In genomic region chr4:37822220-37822619, GRCh38 we compare ENCODE assay signal across 17 cellular contexts. TPM values are rescaled to one million over a fixed set of nuclear protein-coding genes. Genes with fewer than 3 reads are reported as not detected.
DNase-seq lines count a peak whose midpoint lies in the region; ATAC-seq, FAIRE-seq and TF ChIP-seq lines count a peak whose summit lies in the region.
"Had no signal": no experiment of that assay in that cellular context is flagged by ENCODE, and none has a peak within 500 bp of the region (broad histone marks: within the 10 kb centered on the region; RNA-seq: fewer than 3 reads in every experiment).

No MANE protein-coding gene starts in this region.

- TF ChIP-seq POLR2A in K562 (conservative IDR thresholded peaks at IDR 0.05), result no peak

- ATAC-seq in K562 (no peak), lower lobe of right lung (peak; percentile 9 to 55), HG02885 (IDR thresholded peaks at IDR 0.05; ENCODE audit: poor library complexity, unreplicated experiment) (no peak)
- ATAC-seq: GM12878 had no signal

- no peak for FAIRE-seq in K562 (lab: Jason Lieb, UNC)
- FAIRE-seq: GM12878, H54, RCC 7860 had no signal

- TF ChIP-seq EP300 in K562 (IDR thresholded peaks at IDR 0.05; ENCODE audit: low read length), result no peak

- H2AFZ ChIP-seq in K562 (ENCODE audit: low read depth, low read length), result peak overlapping the region; percentile 18

- no peak overlapping the region for H3K9ac ChIP-seq in K562 (ENCODE audit: insufficient read depth in 1 of 2, low read depth in 2 of 2, low read length in 2 of 2)

- in situ Hi-C loops in K562 (cut with MboI), result no loop called here

- no peaks in the 10 kb centered on the region for H4K20me1 ChIP-seq in K562 (replicated peaks; ENCODE audit: control insufficient read depth, insufficient read depth, low read length)

- H3K9me3 ChIP-seq in K562 (replicated peaks; ENCODE audit: control insufficient read depth, insufficient read depth, low read depth, low read length) (no peaks in the 10 kb centered on the region), lower lobe of right lung (no peaks in the 10 kb centered on the region)
- H3K9me3 ChIP-seq: tibial nerve had no signal

- H3K79me2 ChIP-seq in K562 (ENCODE audit: control insufficient read depth, insufficient read depth, low read length), result peaks cover 5% of the 10 kb centered on the region

- DNase-seq in NCI-H1417 (lab: John Stamatoyannopoulos, UW) (peak; percentile 51 to 77 (median 69)), NCI-H1417 treated with DMSO at 0.1 percent for 48 hours (lab: John Stamatoyannopoulos, UW) (no peak), NCI-H1105 treated with DMSO at 0.1 percent for 48 hours (lab: John Stamatoyannopoulos, UW) (peak; percentile 68), K562 (ENCODE audit: extremely low read depth in 1 of 4, low spot score in 3 of 4) (no peak), lower lobe of right lung (no peak), caudate nucleus (lab: John Stamatoyannopoulos, UW) (no peak), NCI-H128 (lab: John Stamatoyannopoulos, UW; ENCODE audit: unreplicated experiment) (no peak)
- DNase-seq: 8988T; activated CD4-positive, alpha-beta memory T cell treated with anti-CD3 and anti-CD28 coated beads for 36 hours; mesenchymal stem cell; NCI-H526 treated with DMSO at 0.1 percent for 48 hours; stimulated activated CD4-positive, alpha-beta T cell treated with anti-CD3 and anti-CD28 coated beads, Interleukin-4, amount 100 ng/mL, for 4 hours had no signal

- H3K4me1 ChIP-seq in K562 (replicated peaks in 1 of 2; ENCODE audit: control insufficient read depth in 2 of 2, insufficient read depth in 2 of 2, low read length in 2 of 2) (peaks cover 0 to 14% of the 10 kb centered on the region in 2 experiments; a peak in 3 of 5 replicates), lower lobe of right lung (peaks cover 9% of the 10 kb centered on the region)

- peaks cover 0 to 4% of the 10 kb centered on the region in 2 experiments; a peak in 1 of 5 replicates for H3K27me3 ChIP-seq in K562 (ENCODE audit: control insufficient read depth in 2 of 2, insufficient read depth in 2 of 2, low read length in 2 of 2)
- H3K27me3 ChIP-seq in lower lobe of right lung (ENCODE audit: low read depth), result no peaks in the 10 kb centered on the region
- H3K27me3 ChIP-seq: tibial nerve had no signal

- 9% methylated on average over 4 of the region's 4 CpGs for WGBS in K562 (ENCODE audit: insufficient coverage, low coverage, missing lambda C conversion rate)

- TF ChIP-seq RAD21 in K562 (CRISPR knock-in tag; conservative IDR thresholded peaks at IDR 0.05 in 1 of 2, IDR thresholded peaks at IDR 0.05 in 1 of 2), result no peak

- POLR2A ChIA-PET in K562 (lab: Yijun Ruan, JAX), result no interaction called here

- intact Hi-C loops in K562 (cut with micrococcal nuclease), result no loop called here
- intact Hi-C loops in lower lobe of right lung (cut with DNase I), result no loop called here

- no peaks in the 10 kb centered on the region for H3K9me1 ChIP-seq in K562 (ENCODE audit: control insufficient read depth, insufficient read depth, low read length)

- no peak overlapping the region for H3K4me3 ChIP-seq in K562
- no peak overlapping the region for H3K4me3 ChIP-seq in lower lobe of right lung
- H3K4me3 ChIP-seq: GM12878, tibial nerve had no signal

- no peak overlapping the region for H3K4me2 ChIP-seq in K562 (ENCODE audit: insufficient read depth, low read length)

- H3K27ac ChIP-seq in K562 (ENCODE audit: extremely low read depth, low read depth, low read length) (no peak overlapping the region), lower lobe of right lung (no peak overlapping the region), caudate nucleus (ENCODE audit: low read depth, low read length) (no peak overlapping the region)
- H3K27ac ChIP-seq: tibial nerve had no signal

- H3K36me3 ChIP-seq in K562 (ENCODE audit: control insufficient read depth, insufficient read depth, low read length) (no peaks in the 10 kb centered on the region), lower lobe of right lung (no peaks in the 10 kb centered on the region)
- H3K36me3 ChIP-seq: tibial nerve had no signal

- TF ChIP-seq CTCF in K562 (IDR thresholded peaks at IDR 0.05 in 2 of 3, conservative IDR thresholded peaks at IDR 0.05 in 1 of 3; ENCODE audit: insufficient read depth in 2 of 3, low read depth in 1 of 3, low read length in 3 of 3) (no peak), lower lobe of right lung (IDR thresholded peaks at IDR 0.05) (no peak)

- CTCF ChIA-PET in K562 (lab: Yijun Ruan, JAX; ENCODE audit: low intra/inter-chr PET ratio), result no interaction called here

- BruUV-seq in K562 (replicated peaks; lab: Mats Ljungman, UMichigan), result no TSS peak

TF ChIP-seq in K562, 482 proteins besides CTCF, POLR2A, EP300 and RAD21 (continues in another document):
- peak; percentile 57; the same call in 1 of the 2 replicates for TF ChIP-seq ZNF316 (IDR thresholded peaks at IDR 0.05)
- TF ChIP-seq MAZ (CRISPR knock-in tag; conservative IDR thresholded peaks at IDR 0.05 in 1 of 2, IDR thresholded peaks at IDR 0.05 in 1 of 2), result no peak
- no peak for TF ChIP-seq GTF2F1 (IDR thresholded peaks at IDR 0.05; ENCODE audit: low read depth, low read length)
- no peak for TF ChIP-seq SREBF2 (CRISPR knock-in tag; IDR thresholded peaks at IDR 0.05)
- TF ChIP-seq FOXA1 (IDR thresholded peaks at IDR 0.05; ENCODE audit: borderline replicate concordance), result no peak
- no peak for TF ChIP-seq SIN3A (IDR thresholded peaks at IDR 0.05; ENCODE audit: borderline replicate concordance in 2 of 2, control insufficient read depth in 1 of 2, low read depth in 2 of 2, low read length in 2 of 2)
- no peak for TF ChIP-seq NR3C1 (CRISPR knock-in tag; IDR thresholded peaks at IDR 0.05)
- no peak for TF ChIP-seq TFAP4 (CRISPR knock-in tag; IDR thresholded peaks at IDR 0.05; ENCODE audit: borderline replicate concordance)
- TF ChIP-seq CBX3 (IDR thresholded peaks at IDR 0.05; ENCODE audit: borderline replicate concordance in 1 of 2, low read length in 2 of 2), result no peak
- TF ChIP-seq, protein P1, sequence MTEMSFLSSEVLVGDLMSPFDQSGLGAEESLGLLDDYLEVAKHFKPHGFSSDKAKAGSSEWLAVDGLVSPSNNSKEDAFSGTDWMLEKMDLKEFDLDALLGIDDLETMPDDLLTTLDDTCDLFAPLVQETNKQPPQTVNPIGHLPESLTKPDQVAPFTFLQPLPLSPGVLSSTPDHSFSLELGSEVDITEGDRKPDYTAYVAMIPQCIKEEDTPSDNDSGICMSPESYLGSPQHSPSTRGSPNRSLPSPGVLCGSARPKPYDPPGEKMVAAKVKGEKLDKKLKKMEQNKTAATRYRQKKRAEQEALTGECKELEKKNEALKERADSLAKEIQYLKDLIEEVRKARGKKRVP (CRISPR knock-in tag; IDR thresholded peaks at IDR 0.05), result no peak
- no peak for TF ChIP-seq SLC30A9 (CRISPR knock-in tag; IDR thresholded peaks at IDR 0.05)
- TF ChIP-seq CREB3 (tag; conservative IDR thresholded peaks at IDR 0.05; ENCODE audit: low read depth), result no peak
- no peak for TF ChIP-seq EHMT2 (IDR thresholded peaks at IDR 0.05)
- TF ChIP-seq NCOA2 (IDR thresholded peaks at IDR 0.05; ENCODE audit: partially characterized antibody in 2 of 2), result no peak
- TF ChIP-seq C11orf30 (IDR thresholded peaks at IDR 0.05; ENCODE audit: low read depth), result peak; percentile 22; the same call in 1 of the 2 replicates
- no peak for TF ChIP-seq TAF1 (IDR thresholded peaks at IDR 0.05; ENCODE audit: control insufficient read depth, extremely low read depth, insufficient read depth, low read length, severe bottlenecking)
- 0 out of 2 replicates have a peak, but pooled peaks have one; percentile 24 for TF ChIP-seq MAFF (IDR thresholded peaks at IDR 0.05; ENCODE audit: low read length)
- peak; percentile 6; the same call in 1 of the 2 replicates for TF ChIP-seq TCF3 (CRISPR knock-in tag; IDR thresholded peaks at IDR 0.05)
- no peak for TF ChIP-seq KDM4B (IDR thresholded peaks at IDR 0.05; ENCODE audit: borderline replicate concordance in 2 of 2, low read depth in 1 of 2)
- TF ChIP-seq JUN (IDR thresholded peaks at IDR 0.05; ENCODE audit: borderline replicate concordance, low read depth, low read length), result no peak
- no peak for TF ChIP-seq JUN (CRISPR knock-in tag; IDR thresholded peaks at IDR 0.05; ENCODE audit: borderline replicate concordance)

RNA-seq across cellular contexts. Expression of gene PGM2, which starts 4.3 kb away (rescaled TPM):
- 21.8 and 47.3 TPM in 2 replicates for total RNA-seq in K562 (2011; cell fraction: chromatin; rRNA removed; ENCODE audit: low replicate concordance)
- 11.5 and 13.4 TPM in 2 replicates for total RNA-seq in K562 (2011; cell fraction: nucleolus; rRNA removed)
- 18.6 and 19.6 TPM in 2 replicates for total RNA-seq in K562 (2011; cell fraction: nucleoplasm; rRNA removed)
- total RNA-seq in K562 (2014; rRNA removed) (35.5 and 39.3 TPM in 2 replicates), K562 (2014; rRNA removed; fragmentation: Illumina TruSeq; extraction: Trizol) (59.8 and 68.3 TPM in 2 replicates), K562 (2015; rRNA removed; fragmentation: Illumina TruSeq; extraction: Trizol) (49.8 and 51.4 TPM in 2 replicates), K562 (2021) (57.3 and 58.1 TPM in 2 replicates), lower lobe of right lung (28.7 TPM)
- polyA plus RNA-seq in K562 (2011; rRNA removed) (57.8 and 77.3 TPM in 2 replicates), K562 (2014; fragmentation: Illumina TruSeq; extraction: Trizol) (45.6 and 52.9 TPM in 2 replicates), K562 (2014; fragmentation: Nextera tagmentation; extraction: Ambion mirVana) (10 to 100 TPM; 15.2 to 27.1 TPM), K562 (2014; rRNA removed) (44.9 and 47.8 TPM in 2 replicates)
- 20.7 and 35.0 TPM in 2 replicates for polyA plus RNA-seq in K562 (2011; cell fraction: cytosol; rRNA removed)
- polyA plus RNA-seq in K562 (2011; cell fraction: nucleus; rRNA removed), result 45.8 and 87.6 TPM in 2 replicates
- 29.2 and 31.5 TPM in 2 replicates for polyA plus RNA-seq in K562 (2012)
- 53.9 and 55.3 TPM in 2 replicates for polyA minus RNA-seq in K562 (2011; rRNA and poly(A)+ RNA removed)
- 20.0 and 30.2 TPM in 2 replicates for polyA minus RNA-seq in K562 (2011; cell fraction: cytosol; rRNA and poly(A)+ RNA removed)
- polyA minus RNA-seq in K562 (2011; cell fraction: nucleus; rRNA and poly(A)+ RNA removed), result 18.6 and 32.1 TPM in 2 replicates

Comparison
In these comparisons a context has a peak if more than half of its experiments do, and no peak if none do; other contexts are left out.
1. DNase-seq: peak in NCI-H1417 (3 of 3) and NCI-H1105 treated with DMSO at 0.1 percent for 48 hours (single experiment); none in NCI-H1417 treated with DMSO at 0.1 percent for 48 hours (single experiment), K562 (0 of 4), lower lobe of right lung (single experiment), caudate nucleus (0 of 61) and NCI-H128 (single experiment).
2. ATAC-seq: peak in lower lobe of right lung (2 of 2); none in K562 (single experiment) and HG02885 (single experiment).